ENCODE assay signal across 8 cellular contexts in genomic region chr16:9134739-9135138, GRCh38. TPM values are rescaled to one million over a fixed set of nuclear protein-coding genes. Genes with fewer than 3 reads are reported as not detected.
DNase-seq lines count a peak whose midpoint lies in the region; ATAC-seq, FAIRE-seq and TF ChIP-seq lines count a peak whose summit lies in the region.

No MANE protein-coding gene starts in this region.

- no peaks in the 10 kb centered on the region for H3K27me3 ChIP-seq in H1 (replicated peaks in 1 of 4; ENCODE audit: control insufficient read depth in 3 of 4, extremely low read depth in 1 of 4, insufficient read depth in 3 of 4, low read length in 3 of 4)
- no peaks in the 10 kb centered on the region for H3K27me3 ChIP-seq in naive thymus-derived CD4-positive, alpha-beta T cell (ENCODE audit: control insufficient read depth in 2 of 2, insufficient read depth in 2 of 2, low read length in 2 of 2)

- no peak overlapping the region for H4K5ac ChIP-seq in H1 (ENCODE audit: insufficient read length, low read depth, low read length)

- H2AFZ ChIP-seq in H1 (ENCODE audit: low read length): no peak overlapping the region

- intact Hi-C loops in naive thymus-derived CD4-positive, alpha-beta T cell (cut with micrococcal nuclease): loop anchor here (1.0 to 10.0 kb wide), 8 partner anchors 126 to 567 kb away; partner anchors contain the start of genes ABAT (in 1 of the 2) and USP7 (in 1 of the 2)

- H2AK5ac ChIP-seq in H1 (ENCODE audit: low read depth, low read length): no peak overlapping the region

- peak overlapping the region in 1 of 9 donors; percentile 59 for H3K27ac Mint-ChIP-seq in naive thymus-derived CD4-positive, alpha-beta T cell
- no peak overlapping the region for H3K27ac Mint-ChIP-seq in stimulated activated naive CD8-positive, alpha-beta T cell treated with anti-CD3 and anti-CD28 coated beads, Interleukin-15, amount 100 ng/mL, for 72 hours

- H3K4me1 ChIP-seq in H1 (replicated peaks in 1 of 4; ENCODE audit: control insufficient read depth in 3 of 4, insufficient read depth in 4 of 4, low read length in 3 of 4): no peaks in the 10 kb centered on the region; a peak in 2 of 7 replicates
- peaks cover 0 to 9% of the 10 kb centered on the region in 2 donors for H3K4me1 ChIP-seq in naive thymus-derived CD4-positive, alpha-beta T cell (ENCODE audit: control insufficient read depth in 2 of 2, insufficient read depth in 2 of 2, low read length in 2 of 2)

- no peak overlapping the region for H2BK5ac ChIP-seq in H1 (ENCODE audit: low read depth, low read length)

- POLR2A ChIA-PET in H1 (lab: Charles Lee; ENCODE audit: partially characterized antibody): interaction anchor here (1.1 to 1.3 kb wide), 2 partner anchors 10 to 24 kb away, joined by 5 read pairs; no protein-coding TSS in a partner anchor
- POLR2A ChIA-PET in naive thymus-derived CD4-positive, alpha-beta T cell (lab: Charles Lee): no interaction called here

- TF ChIP-seq EP300 in H1 (IDR thresholded peaks at IDR 0.05; ENCODE audit: borderline replicate concordance in 1 of 2, low read depth in 2 of 2, low read length in 2 of 2): no peak

- H3K36me3 Mint-ChIP-seq in naive thymus-derived CD4-positive, alpha-beta T cell: no peaks in the 10 kb centered on the region

- H2BK15ac ChIP-seq in H1 (ENCODE audit: low read length): no peak overlapping the region

- no peaks in the 10 kb centered on the region for H3K23me2 ChIP-seq in H1 (ENCODE audit: low read depth, low read length)

- no peak overlapping the region; a peak in 1 of 7 replicates for H3K9ac ChIP-seq in H1 (replicated peaks in 1 of 4; ENCODE audit: extremely low read depth in 1 of 4, low read depth in 3 of 4, low read length in 3 of 4)

- CTCF ChIA-PET in H1 (lab: Charles Lee; ENCODE audit: partially characterized antibody): interaction anchor here (0.5 to 2.4 kb wide), 34 partner anchors 9 to 1046 kb away, joined by 3 to 20 read pairs (median 4); partner anchors contain the start of gene TMEM114
- CTCF ChIA-PET in naive thymus-derived CD4-positive, alpha-beta T cell (lab: Charles Lee): interaction anchor here (0.6 to 1.5 kb wide), 4 partner anchors 125 to 564 kb away, joined by 3 to 9 read pairs (median 4); no protein-coding TSS in a partner anchor

- no peaks in the 10 kb centered on the region for H4K20me1 ChIP-seq in H1 (replicated peaks in 1 of 2; ENCODE audit: control insufficient read depth in 1 of 2, insufficient read depth in 2 of 2, low read length in 2 of 2)

- TF ChIP-seq POLR2A in H1 (IDR thresholded peaks at IDR 0.05; ENCODE audit: control extremely low read depth in 1 of 2, low read depth in 2 of 2, low read length in 2 of 2): no peak

- no peak overlapping the region for H2BK12ac ChIP-seq in H1 (ENCODE audit: low read depth, low read length)

- peak; percentile 76 to 86 (median 84) for TF ChIP-seq CTCF in H1 (IDR thresholded peaks at IDR 0.05; ENCODE audit: control extremely low read depth in 1 of 3, insufficient read depth in 1 of 3, low read depth in 1 of 3, low read length in 3 of 3)

- H3K9me3 Mint-ChIP-seq in naive thymus-derived CD4-positive, alpha-beta T cell: no peaks in the 10 kb centered on the region
- H3K9me3 Mint-ChIP-seq in stimulated activated naive CD8-positive, alpha-beta T cell treated with anti-CD3 and anti-CD28 coated beads, Interleukin-15, amount 100 ng/mL, for 72 hours: no peaks in the 10 kb centered on the region

- peaks cover 2% of the 10 kb centered on the region; the same call in 1 of the 2 replicates for H3K79me1 ChIP-seq in H1 (ENCODE audit: low read depth, low read length)

- ATAC-seq in HG02973 (IDR thresholded peaks at IDR 0.05; ENCODE audit: unreplicated experiment): peak; percentile 55
- ATAC-seq in naive thymus-derived CD4-positive, alpha-beta T cell: peak; percentile 78
- ATAC-seq in stimulated activated naive CD8-positive, alpha-beta T cell treated with anti-CD3 and anti-CD28 coated beads, Interleukin-15, amount 100 ng/mL, for 72 hours: peak; percentile 91

- H3K23ac ChIP-seq in H1 (ENCODE audit: insufficient read length): no peak overlapping the region

- no peak overlapping the region for H3K4me2 ChIP-seq in H1 (ENCODE audit: insufficient read depth in 1 of 2, low read depth in 2 of 2, low read length in 2 of 2)

- H3K36me3 ChIP-seq in H1 (ENCODE audit: control insufficient read depth in 2 of 4, insufficient read depth in 4 of 4, low read length in 3 of 4): no peaks in the 10 kb centered on the region
- H3K36me3 ChIP-seq in naive thymus-derived CD4-positive, alpha-beta T cell (ENCODE audit: control insufficient read depth in 2 of 3, insufficient read depth in 3 of 3, low read length in 3 of 3): no peaks in the 10 kb centered on the region

- no peak overlapping the region for H3K14ac ChIP-seq in H1 (ENCODE audit: insufficient read length)

- FAIRE-seq in H1 (lab: Jason Lieb, UNC): no peak

- H3K27me3 Mint-ChIP-seq in naive thymus-derived CD4-positive, alpha-beta T cell: peaks cover 0 to 10% (median 6%) of the 10 kb centered on the region in 5 donors
- peaks cover 10% of the 10 kb centered on the region for H3K27me3 Mint-ChIP-seq in stimulated activated naive CD8-positive, alpha-beta T cell treated with anti-CD3 and anti-CD28 coated beads, Interleukin-15, amount 100 ng/mL, for 72 hours

- H3K9me3 ChIP-seq in H1 (ENCODE audit: insufficient read depth in 2 of 2, low read depth in 1 of 2, low read length in 1 of 2): no peaks in the 10 kb centered on the region
- no peaks in the 10 kb centered on the region for H3K9me3 ChIP-seq in naive thymus-derived CD4-positive, alpha-beta T cell (ENCODE audit: control insufficient read depth in 2 of 3, low read length in 3 of 3)

- H3K56ac ChIP-seq in H1 (replicated peaks; ENCODE audit: insufficient read length, low read depth, low read length): no peak overlapping the region

- WGBS in H1 (ENCODE audit: extremely low coverage in 1 of 2, insufficient coverage in 1 of 2, insufficient read length in 1 of 2, insufficient replicate concordance in 2 of 2, low coverage in 1 of 2, low lambda C conversion rate in 2 of 2, missing lambda C conversion rate in 1 of 2), 2 experiments: 53% methylated on average over 5 of the region's 5 CpGs; no CpG with 5 or more reads in 1 of the 2 experiments

- H3K79me2 ChIP-seq in H1 (ENCODE audit: control insufficient read depth in 1 of 2, insufficient read depth in 2 of 2, low read length in 2 of 2): no peaks in the 10 kb centered on the region

- no peak overlapping the region for H2BK20ac ChIP-seq in H1 (ENCODE audit: low read length)

- DNase-seq in NCI-H524 (lab: John Stamatoyannopoulos, UW): peak; percentile 45 to 75
- DNase-seq in NCI-H524 treated with DMSO at 0.1 percent for 48 hours (lab: John Stamatoyannopoulos, UW): no peak
- peak; percentile 43 to 73 for DNase-seq in NCI-H446 (lab: John Stamatoyannopoulos, UW)
- DNase-seq in activated CD4-positive, alpha-beta T cell treated with anti-CD3 and anti-CD28 coated beads, Interleukin-2, amount 50 U/mL, for 24 hours (ENCODE audit: low read depth in 1 of 2, low spot score in 1 of 2): peak; percentile 33 to 40
- peak in 1 of 2 experiments; percentile 79 for DNase-seq in H1 (ENCODE audit: low read depth in 1 of 2, low spot score in 2 of 2)
- DNase-seq in naive thymus-derived CD4-positive, alpha-beta T cell: peak; percentile 21 to 63 (median 51)
- DNase-seq in stimulated activated naive CD8-positive, alpha-beta T cell treated with anti-CD3 and anti-CD28 coated beads, Interleukin-15, amount 100 ng/mL, for 72 hours: peak; percentile 62 to 74

- H3K27ac ChIP-seq in H1 (ENCODE audit: low read depth, low read length): no peak overlapping the region
- H3K27ac ChIP-seq in naive thymus-derived CD4-positive, alpha-beta T cell (ENCODE audit: low read depth, low read length): no peak overlapping the region

- TF ChIP-seq RAD21 in H1 (IDR thresholded peaks at IDR 0.05 in 1 of 2, conservative IDR thresholded peaks at IDR 0.05 in 1 of 2; ENCODE audit: low read depth in 2 of 2, low read length in 2 of 2): peak; percentile 89 to 94

- H2BK120ac ChIP-seq in H1 (replicated peaks; ENCODE audit: low read depth, low read length): no peak overlapping the region

- no peak overlapping the region for H3K4me3 Mint-ChIP-seq in naive thymus-derived CD4-positive, alpha-beta T cell
- no peak overlapping the region for H3K4me3 Mint-ChIP-seq in stimulated activated naive CD8-positive, alpha-beta T cell treated with anti-CD3 and anti-CD28 coated beads, Interleukin-15, amount 100 ng/mL, for 72 hours

- H3K4ac ChIP-seq in H1 (replicated peaks; ENCODE audit: insufficient read length, low read depth, low read length): no peak overlapping the region

- no peak overlapping the region for H4K91ac ChIP-seq in H1 (replicated peaks; ENCODE audit: insufficient read length, low read length)

- peaks cover 10 to 24% (median 16%) of the 10 kb centered on the region in 7 donors for H3K4me1 Mint-ChIP-seq in naive thymus-derived CD4-positive, alpha-beta T cell
- peaks cover 32% of the 10 kb centered on the region for H3K4me1 Mint-ChIP-seq in stimulated activated naive CD8-positive, alpha-beta T cell treated with anti-CD3 and anti-CD28 coated beads, Interleukin-15, amount 100 ng/mL, for 72 hours

- no peak overlapping the region for H3K18ac ChIP-seq in H1 (ENCODE audit: extremely low read depth, low read length)

- H3K4me3 ChIP-seq in H1 (ENCODE audit: extremely low read depth in 1 of 4, insufficient read depth in 2 of 4, low read depth in 3 of 4, low read length in 4 of 4): no peak overlapping the region
- no peak overlapping the region for H3K4me3 ChIP-seq in naive thymus-derived CD4-positive, alpha-beta T cell (ENCODE audit: low read length)

- no peak overlapping the region for H4K8ac ChIP-seq in H1 (ENCODE audit: extremely low read depth, insufficient read depth, low read length)

TF ChIP-seq in H1, 55 proteins besides CTCF, POLR2A, EP300 and RAD21 (continues in another document):
- 0 out of 2 replicates have a peak, but pooled peaks have one; percentile 43 for TF ChIP-seq TCF12 (IDR thresholded peaks at IDR 0.05; ENCODE audit: low read depth, low read length)
- TF ChIP-seq POU5F1 (IDR thresholded peaks at IDR 0.05; ENCODE audit: low read depth, low read length): no peak
- no peak for TF ChIP-seq GABPA (IDR thresholded peaks at IDR 0.05; ENCODE audit: borderline replicate concordance, insufficient read depth, low read length)
- no peak for TF ChIP-seq SIRT6 (IDR thresholded peaks at IDR 0.05; ENCODE audit: low read length)

RNA-seq across cellular contexts. Expression of gene HAPSTR1, which starts 43.3 kb away (rescaled TPM):
- total RNA-seq in H1 (2021; fragmentation: NEBNext Ultra II Directional; extraction: Animal tissue kit (Norgen Biotek cat#: 25700)): 63.1 and 66.1 TPM in 2 replicates
- polyA plus RNA-seq in H1 (2011; rRNA removed): 11.6 and 11.9 TPM in 2 replicates
- polyA plus RNA-seq in H1 (2011; cell fraction: cytosol; rRNA removed): 16.9 TPM
- polyA plus RNA-seq in H1 (2011; cell fraction: nucleus; rRNA removed): 9.7 TPM
- polyA plus RNA-seq in H1 (2012, experiment 1 of 2): 14.3 to 21.6 TPM (median 17.4 TPM) in 4 replicates
- polyA plus RNA-seq in H1 (2012, experiment 2 of 2): 3.4 TPM
- 22.2 TPM for polyA plus RNA-seq in H1 (2013, experiment 1 of 2)
- 21.7 TPM for polyA plus RNA-seq in H1 (2013, experiment 2 of 2)
- 38.0 and 41.9 TPM in 2 replicates for polyA minus RNA-seq in H1 (2011; rRNA and poly(A)+ RNA removed)
- 29.7 TPM for polyA minus RNA-seq in H1 (2011; cell fraction: cytosol; rRNA and poly(A)+ RNA removed)
- polyA minus RNA-seq in H1 (2011; cell fraction: nucleus; rRNA and poly(A)+ RNA removed): 26.0 TPM
- total RNA-seq in naive thymus-derived CD4-positive, alpha-beta T cell: 100 to 1,000 TPM in 2 of 5 experiments, 10 to 100 TPM in 3; 69.6 to 136 (median 87.3) TPM
- 10 to 100 TPM; 11.4 to 17.5 TPM for polyA plus RNA-seq in naive thymus-derived CD4-positive, alpha-beta T cell
